Comparison of ENCODE assay signal across 8 cellular contexts in the genomic region with DNA sequence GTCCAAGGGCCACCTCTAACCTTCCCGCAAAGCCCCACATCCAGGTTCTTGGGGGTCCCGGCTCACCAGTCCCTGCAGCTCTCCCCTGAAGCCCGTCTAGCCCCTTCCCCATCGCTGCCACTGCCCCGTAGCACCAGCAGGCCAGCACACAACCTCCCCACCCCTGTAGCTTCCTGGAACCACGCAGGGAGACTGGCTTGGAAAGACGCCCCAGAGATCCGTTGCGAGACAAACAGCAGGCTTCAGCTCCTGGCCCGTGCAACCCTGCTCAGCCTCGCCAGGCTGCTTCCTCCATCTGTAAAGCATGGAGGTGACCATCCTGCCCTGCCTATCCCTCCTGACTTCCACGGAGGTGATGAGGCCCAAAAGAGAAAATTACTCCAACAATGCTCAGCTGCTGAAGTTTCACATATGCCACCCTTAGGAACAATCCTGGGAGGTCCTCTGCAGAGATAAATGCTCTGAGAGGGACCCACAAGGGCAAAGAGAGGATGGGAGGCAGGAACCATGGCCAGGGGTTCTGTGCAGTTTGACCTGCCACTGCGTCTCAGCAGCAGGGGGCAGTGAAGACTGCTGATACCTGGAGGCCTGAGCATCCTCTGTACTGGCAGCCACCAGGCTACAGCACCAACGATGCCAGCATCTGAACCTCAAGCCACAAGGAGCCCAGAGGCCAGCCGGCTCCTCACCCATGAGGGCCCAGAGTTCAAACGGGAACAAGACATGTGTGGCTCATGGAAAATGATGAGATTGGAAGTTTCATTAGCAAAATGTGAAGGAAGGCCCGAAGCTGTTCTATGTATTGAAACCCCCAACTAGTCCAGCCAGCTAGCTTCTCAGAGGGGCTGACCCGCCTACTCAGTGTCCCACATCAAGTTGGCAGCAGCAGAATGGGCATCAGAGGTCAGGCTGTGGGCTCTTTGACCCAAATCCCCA. TPM values are rescaled to one million over a fixed set of nuclear protein-coding genes. Genes with fewer than 3 reads are reported as not detected.
DNase-seq lines count a peak whose midpoint lies in the region; ATAC-seq and TF ChIP-seq lines count a peak whose summit lies in the region.

No MANE protein-coding gene starts in this region.

- H3K27ac ChIP-seq in heart right ventricle (peak overlapping the region in 1 of 10 donors; percentile 49), upper lobe of right lung (no peak overlapping the region)

- DNase-seq in heart right ventricle (no peak), Right ventricle myocardium inferior (ENCODE audit: missing footprints) (no peak), left colon (peak in 1 of 2 donors; percentile 28), upper lobe of right lung (peak; percentile 63), omental fat pad (ENCODE audit: low spot score) (no peak), SIG-M5 (lab: John Stamatoyannopoulos, UW) (no peak)
- peak; percentile 68 for DNase-seq in activated T-cell treated with anti-CD3 and anti-CD28 coated beads, Interleukin-2, amount 50 U/mL, for 1 hour

- intact Hi-C loops in heart right ventricle (cut with DNase I) (no loop called here), Right ventricle myocardium inferior (cut with DNase I) (no loop called here), left colon (cut with DNase I, micrococcal nuclease) (no loop called here), upper lobe of right lung (cut with DNase I) (no loop called here)

- H3K36me3 ChIP-seq in heart right ventricle (peaks cover 0 to under 1% (median 0%) of the 10 kb centered on the region in 9 donors), upper lobe of right lung (no peaks in the 10 kb centered on the region)

- ATAC-seq in heart right ventricle = peak in 5 of 8 donors; percentile 21 to 46 (median 32)
- ATAC-seq in Right ventricle myocardium inferior = no peak
- peak; percentile 41 for ATAC-seq in left colon
- peak; percentile 56 for ATAC-seq in upper lobe of right lung
- ATAC-seq in GM21360 (IDR thresholded peaks at IDR 0.05; ENCODE audit: unreplicated experiment) = no peak
- no peak for ATAC-seq in omental fat pad (ENCODE audit: low FRiP score)

- TF ChIP-seq CTCF in heart right ventricle (IDR thresholded peaks at IDR 0.05) (peak in 5 of 9 donors; percentile 10 to 37 (median 22)), upper lobe of right lung (IDR thresholded peaks at IDR 0.05) (peak; percentile 17), omental fat pad (IDR thresholded peaks at IDR 0.05) (no peak)

- H3K4me1 ChIP-seq in heart right ventricle = peaks cover 13 to 67% (median 51%) of the 10 kb centered on the region in 9 donors
- H3K4me1 ChIP-seq in upper lobe of right lung = peaks cover 60% of the 10 kb centered on the region

- H3K4me3 ChIP-seq in heart right ventricle (no peak overlapping the region), upper lobe of right lung (no peak overlapping the region)

- H3K27me3 ChIP-seq in heart right ventricle (no peaks in the 10 kb centered on the region), upper lobe of right lung (no peaks in the 10 kb centered on the region)

- H3K9me3 ChIP-seq in heart right ventricle (no peaks in the 10 kb centered on the region), upper lobe of right lung (no peaks in the 10 kb centered on the region)

- WGBS in heart right ventricle, 2 donors = 55 to 64% methylated on average over 18 of the region's 18 CpGs

RNA-seq across cellular contexts. Expression of a gene that starts 16.1 kb away (rescaled TPM):
- 10 to 100 TPM; 27.0 to 58.0 (median 42.2) TPM for total RNA-seq in heart right ventricle
- 10 to 100 TPM; 17.0 to 28.5 TPM for polyA plus RNA-seq in heart right ventricle
- total RNA-seq in Right ventricle myocardium inferior = 29.9 TPM
- total RNA-seq in left colon = 100 to 1,000 TPM in 1 of 2 donors, 10 to 100 TPM in 1; 85.8 to 104 TPM
- 70.6 TPM for total RNA-seq in upper lobe of right lung
- 10 to 100 TPM; 29.5 to 62.4 (median 30.5) TPM for total RNA-seq in omental fat pad

RNA-seq across cellular contexts. Expression of a gene that starts 25.0 kb away (rescaled TPM):
- total RNA-seq in heart right ventricle (under 1 TPM in 1 of 10 donors, not detected in 9; 0.19 TPM), Right ventricle myocardium inferior (not detected), left colon (not detected), upper lobe of right lung (not detected), omental fat pad (under 1 TPM in 1 of 4 donors, not detected in 3; 0.79 TPM)
- under 1 TPM; 0.14 to 0.37 TPM for polyA plus RNA-seq in heart right ventricle

RNA-seq across cellular contexts. Expression of a gene that starts 38.3 kb away (rescaled TPM):
- total RNA-seq in heart right ventricle = 10 to 100 TPM in 3 of 10 donors, 1 to 10 TPM in 7; 7.5 to 11.5 (median 9.2) TPM
- 10 to 100 TPM; 12.4 to 14.3 TPM for polyA plus RNA-seq in heart right ventricle
- 8.8 TPM for total RNA-seq in Right ventricle myocardium inferior
- total RNA-seq in left colon = 10 to 100 TPM in 1 of 2 donors, 1 to 10 TPM in 1; 9.6 to 10.8 TPM
- total RNA-seq in upper lobe of right lung = 14.0 TPM
- 10 to 100 TPM; 10.4 to 22.7 (median 12.8) TPM for total RNA-seq in omental fat pad

RNA-seq across cellular contexts. Expression of a gene that starts 44.0 kb away (rescaled TPM):
- total RNA-seq in heart right ventricle (not detected), Right ventricle myocardium inferior (not detected), left colon (not detected), upper lobe of right lung (not detected), omental fat pad (not detected)
- not detected for polyA plus RNA-seq in heart right ventricle

Comparison
In these comparisons a context has a peak if more than half of its experiments do, and no peak if none do; other contexts are left out.
1. ATAC-seq: peak in heart right ventricle (5 of 8), left colon (single experiment) and upper lobe of right lung (single experiment); none in Right ventricle myocardium inferior (single experiment), GM21360 (single experiment) and omental fat pad (single experiment).
2. DNase-seq: peak in activated T-cell treated with anti-CD3 and anti-CD28 coated beads, Interleukin-2, amount 50 U/mL, for 1 hour (single experiment) and upper lobe of right lung (single experiment); none in heart right ventricle (0 of 2), Right ventricle myocardium inferior (single experiment), omental fat pad (single experiment) and SIG-M5 (single experiment).
3. CTCF ChIP-seq: peak in heart right ventricle (5 of 9) and upper lobe of right lung (single experiment); none in omental fat pad (0 of 3).